26 cellular contexts compared by ENCODE assay signal in the genomic region with DNA sequence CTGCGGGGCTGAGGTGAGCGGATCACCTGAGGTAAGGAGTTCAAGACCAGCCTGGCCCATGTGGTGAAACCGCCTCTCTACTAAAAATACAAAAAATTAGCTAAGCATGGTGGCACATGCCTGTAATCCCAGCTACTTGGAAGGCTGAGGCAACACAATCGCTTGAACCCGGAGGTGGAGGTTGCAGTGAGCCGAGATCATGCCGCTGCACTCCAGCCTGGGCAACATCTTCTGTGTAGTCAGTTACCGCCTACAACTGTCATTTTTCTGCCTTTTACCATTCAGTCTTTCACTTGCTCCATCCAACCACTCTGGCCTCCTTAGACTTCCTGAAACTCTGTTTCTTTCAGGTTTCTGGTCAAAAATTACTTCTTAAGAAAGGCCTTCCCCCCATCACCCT. TPM values are rescaled to one million over a fixed set of nuclear protein-coding genes. Genes with fewer than 3 reads are reported as not detected.
A peak's percentile ranks its signal among the peaks of the same experiment; 100 is the strongest.
DNase-seq lines count a peak whose midpoint lies in the region; TF ChIP-seq lines count a peak whose summit lies in the region.
"Had no signal": no experiment of that assay in that cellular context is flagged by ENCODE, and none has a peak within 500 bp of the region (broad histone marks: within the 10 kb centered on the region; RNA-seq: fewer than 3 reads in every experiment).

No MANE protein-coding gene starts in this region.

- H3K4me2 ChIP-seq in SK-N-SH, result no peak overlapping the region

- POLR2A ChIA-PET in activated CD4-positive, alpha-beta T cell treated with anti-CD3 and anti-CD28 coated beads, Interleukin-2, amount 10 ng/mL, durations not matched to agents 7 days and 5 days (lab: Charles Lee), result no interaction called here
- POLR2A ChIA-PET in HEK293 (lab: Yijun Ruan, JAX) (no interaction called here), SK-N-SH (lab: Yijun Ruan, JAX) (no interaction called here)

- H3F3A ChIP-seq in SK-N-SH (replicated peaks; ENCODE audit: insufficient read depth), result peaks cover 5% of the 10 kb centered on the region

- H3K4me1 Mint-ChIP-seq in activated CD4-positive, alpha-beta T cell treated with anti-CD3 and anti-CD28 coated beads, Interleukin-2, amount 10 ng/mL, durations not matched to agents 24 days and 14 days, result peaks cover 30% of the 10 kb centered on the region
- H3K4me1 Mint-ChIP-seq in activated CD4-positive, alpha-beta T cell treated with anti-CD3 and anti-CD28 coated beads, Interleukin-2, amount 10 ng/mL, durations not matched to agents 7 days and 5 days, result peaks cover 35% of the 10 kb centered on the region
- H3K4me1 Mint-ChIP-seq in activated T-helper 1 cell treated with anti-CD3 and anti-CD28 coated beads, Interleukin-12 subunit alpha, Interleukin-12 subunit beta, Interleukin-2, Interleukin-4 antibody, amounts not matched to agents 30 ng/mL and 10 ng/mL and 1 ng/mL, durations not matched to agents 14 hours and 24 hours and 36 hours (ENCODE audit: low read depth), result peaks cover 23% of the 10 kb centered on the region
- H3K4me1 Mint-ChIP-seq in neural crest cell, result peaks cover 17% of the 10 kb centered on the region

- peaks cover 55% of the 10 kb centered on the region for H3K79me2 ChIP-seq in SK-N-SH (ENCODE audit: insufficient read depth)

- peak overlapping the region; percentile 91 for H3K4me3 Mint-ChIP-seq in activated CD4-positive, alpha-beta T cell treated with anti-CD3 and anti-CD28 coated beads, Interleukin-2, amount 10 ng/mL, durations not matched to agents 24 days and 14 days
- H3K4me3 Mint-ChIP-seq in activated CD4-positive, alpha-beta T cell treated with anti-CD3 and anti-CD28 coated beads, Interleukin-2, amount 10 ng/mL, durations not matched to agents 7 days and 5 days, result no peak overlapping the region
- peak overlapping the region; percentile 87 for H3K4me3 Mint-ChIP-seq in activated T-helper 1 cell treated with anti-CD3 and anti-CD28 coated beads, Interleukin-12 subunit alpha, Interleukin-12 subunit beta, Interleukin-2, Interleukin-4 antibody, amounts not matched to agents 30 ng/mL and 10 ng/mL and 1 ng/mL, durations not matched to agents 14 hours and 24 hours and 36 hours
- peak overlapping the region; percentile 97 for H3K4me3 Mint-ChIP-seq in neural crest cell

- H3K27me3 Mint-ChIP-seq in activated CD4-positive, alpha-beta T cell treated with anti-CD3 and anti-CD28 coated beads, Interleukin-2, amount 10 ng/mL, durations not matched to agents 24 days and 14 days, result no peaks in the 10 kb centered on the region
- H3K27me3 Mint-ChIP-seq in activated CD4-positive, alpha-beta T cell treated with anti-CD3 and anti-CD28 coated beads, Interleukin-2, amount 10 ng/mL, durations not matched to agents 7 days and 5 days, result no peaks in the 10 kb centered on the region
- H3K27me3 Mint-ChIP-seq in activated T-helper 1 cell treated with anti-CD3 and anti-CD28 coated beads, Interleukin-12 subunit alpha, Interleukin-12 subunit beta, Interleukin-2, Interleukin-4 antibody, amounts not matched to agents 30 ng/mL and 10 ng/mL and 1 ng/mL, durations not matched to agents 14 hours and 24 hours and 36 hours (ENCODE audit: insufficient read depth), result no peaks in the 10 kb centered on the region
- no peaks in the 10 kb centered on the region for H3K27me3 Mint-ChIP-seq in neural crest cell (ENCODE audit: low read depth)

- 100% methylated on average over 5 of the region's 8 CpGs for WGBS in SK-N-SH (ENCODE audit: low lambda C conversion rate)

- H3K27ac ChIP-seq in HEK293 (ENCODE audit: extremely low read depth, low read depth, low read length) (no peak overlapping the region), SK-N-SH (ENCODE audit: low read depth in 2 of 2, low read length in 1 of 2) (no peak overlapping the region)
- H3K27ac ChIP-seq: dorsolateral prefrontal cortex, neural progenitor cell, right lobe of liver, VCaP had no signal

- no peaks in the 10 kb centered on the region for H3K9me2 ChIP-seq in SK-N-SH

- TF ChIP-seq CTCF in HEK293 (tag by site-specific recombination; IDR thresholded peaks at IDR 0.05), result no peak
- TF ChIP-seq CTCF in neural crest cell (conservative IDR thresholded peaks at IDR 0.05), result no peak
- no peak for TF ChIP-seq CTCF in SK-N-SH (IDR thresholded peaks at IDR 0.05)

- no peak for TF ChIP-seq RAD21 in SK-N-SH (IDR thresholded peaks at IDR 0.05; ENCODE audit: low read length)

- H3K9me3 ChIP-seq in HEK293 (ENCODE audit: control insufficient read depth, insufficient read depth, low read depth, low read length) (no peaks in the 10 kb centered on the region), SK-N-SH (no peaks in the 10 kb centered on the region)
- H3K9me3 ChIP-seq: Caco-2, right lobe of liver had no signal

- H3K36me3 Mint-ChIP-seq in activated CD4-positive, alpha-beta T cell treated with anti-CD3 and anti-CD28 coated beads, Interleukin-2, amount 10 ng/mL, durations not matched to agents 24 days and 14 days (ENCODE audit: low read depth), result peaks cover 9% of the 10 kb centered on the region
- H3K36me3 Mint-ChIP-seq in activated CD4-positive, alpha-beta T cell treated with anti-CD3 and anti-CD28 coated beads, Interleukin-2, amount 10 ng/mL, durations not matched to agents 7 days and 5 days (ENCODE audit: low read depth), result peaks cover 10% of the 10 kb centered on the region
- H3K36me3 Mint-ChIP-seq in activated T-helper 1 cell treated with anti-CD3 and anti-CD28 coated beads, Interleukin-12 subunit alpha, Interleukin-12 subunit beta, Interleukin-2, Interleukin-4 antibody, amounts not matched to agents 30 ng/mL and 10 ng/mL and 1 ng/mL, durations not matched to agents 14 hours and 24 hours and 36 hours (ENCODE audit: low read depth), result peaks cover 10% of the 10 kb centered on the region
- no peaks in the 10 kb centered on the region for H3K36me3 Mint-ChIP-seq in neural crest cell (ENCODE audit: low read depth)

- H3K27ac Mint-ChIP-seq in activated CD4-positive, alpha-beta T cell treated with anti-CD3 and anti-CD28 coated beads, Interleukin-2, amount 10 ng/mL, durations not matched to agents 24 days and 14 days, result peak overlapping the region; percentile 8
- H3K27ac Mint-ChIP-seq in activated CD4-positive, alpha-beta T cell treated with anti-CD3 and anti-CD28 coated beads, Interleukin-2, amount 10 ng/mL, durations not matched to agents 7 days and 5 days, result no peak overlapping the region
- no peak overlapping the region for H3K27ac Mint-ChIP-seq in activated T-helper 1 cell treated with anti-CD3 and anti-CD28 coated beads, Interleukin-12 subunit alpha, Interleukin-12 subunit beta, Interleukin-2, Interleukin-4 antibody, amounts not matched to agents 30 ng/mL and 10 ng/mL and 1 ng/mL, durations not matched to agents 14 hours and 24 hours and 36 hours
- no peak overlapping the region for H3K27ac Mint-ChIP-seq in neural crest cell (ENCODE audit: unreplicated experiment)
- H3K27ac Mint-ChIP-seq: neural progenitor cell had no signal

- no peak overlapping the region for H3K4me3 ChIP-seq in HEK293 (ENCODE audit: low read depth, low read length)
- H3K4me3 ChIP-seq in H7 (ENCODE audit: insufficient read depth, low read depth, low read length), result no peak overlapping the region
- H3K4me3 ChIP-seq in SK-N-SH (ENCODE audit: low read depth in 2 of 2, low read length in 1 of 2), result no peak overlapping the region
- H3K4me3 ChIP-seq: dorsolateral prefrontal cortex, neural progenitor cell, right lobe of liver had no signal

- no peak for DNase-seq in activated CD4-positive, alpha-beta T cell treated with anti-CD3 and anti-CD28 coated beads, Interleukin-2, amount 10 ng/mL, durations not matched to agents 24 days and 14 days
- DNase-seq in activated CD4-positive, alpha-beta T cell treated with anti-CD3 and anti-CD28 coated beads, Interleukin-2, amount 10 ng/mL, durations not matched to agents 7 days and 5 days, result no peak
- DNase-seq in activated T-helper 1 cell treated with anti-CD3 and anti-CD28 coated beads, Interleukin-12 subunit alpha, Interleukin-12 subunit beta, Interleukin-2, Interleukin-4 antibody, amounts not matched to agents 30 ng/mL and 10 ng/mL and 1 ng/mL, durations not matched to agents 14 hours and 24 hours and 36 hours (ENCODE audit: low spot score), result no peak
- DNase-seq in neural crest cell (ENCODE audit: low read depth, low spot score) (no peak), H7 (no peak), head of caudate nucleus (no peak), SK-N-SH (no peak)
- DNase-seq: activated CD8-positive, alpha-beta memory T cell treated with anti-CD3 and anti-CD28 coated beads, Interleukin-2, amount 50 U/mL, for 48 hours; activated naive CD4-positive, alpha-beta T cell treated with Interleukin-2 at 50 U/mL for 16 hours; anterior cingulate cortex; Caco-2; DMS79 treated with DMSO at 0.1 percent for 48 hours; dorsolateral prefrontal cortex; GOT3; NCI-H187; NCI-H526; right lobe of liver; trophoblast cell had no signal

- CTCF ChIA-PET in activated CD4-positive, alpha-beta T cell treated with anti-CD3 and anti-CD28 coated beads, Interleukin-2, amount 10 ng/mL, durations not matched to agents 7 days and 5 days (lab: Charles Lee), result interaction anchor here (0.8 to 1.1 kb wide), 2 partner anchors 12 to 22 kb away, joined by 3 read pairs; a partner anchor contains a TSS
- CTCF ChIA-PET in HEK293 (lab: Yijun Ruan, JAX) (no interaction called here), SK-N-SH (lab: Yijun Ruan, JAX) (interaction anchor here (1.0 to 1.1 kb wide), 2 partner anchors 15 to 221 kb away, joined by 3 to 4 read pairs; no protein-coding TSS in a partner anchor)

- H3K9ac ChIP-seq in SK-N-SH, result no peak overlapping the region
- H3K9ac ChIP-seq: neural progenitor cell had no signal

- no peaks in the 10 kb centered on the region for H3K9me3 Mint-ChIP-seq in activated CD4-positive, alpha-beta T cell treated with anti-CD3 and anti-CD28 coated beads, Interleukin-2, amount 10 ng/mL, durations not matched to agents 24 days and 14 days
- no peaks in the 10 kb centered on the region for H3K9me3 Mint-ChIP-seq in activated CD4-positive, alpha-beta T cell treated with anti-CD3 and anti-CD28 coated beads, Interleukin-2, amount 10 ng/mL, durations not matched to agents 7 days and 5 days
- no peaks in the 10 kb centered on the region for H3K9me3 Mint-ChIP-seq in activated T-helper 1 cell treated with anti-CD3 and anti-CD28 coated beads, Interleukin-12 subunit alpha, Interleukin-12 subunit beta, Interleukin-2, Interleukin-4 antibody, amounts not matched to agents 30 ng/mL and 10 ng/mL and 1 ng/mL, durations not matched to agents 14 hours and 24 hours and 36 hours
- no peaks in the 10 kb centered on the region for H3K9me3 Mint-ChIP-seq in neural crest cell
- H3K9me3 Mint-ChIP-seq: neural progenitor cell had no signal

- peaks cover 0 to 18% of the 10 kb centered on the region in 2 experiments; a peak in 2 of 3 replicates for H3K36me3 ChIP-seq in HEK293 (ENCODE audit: control insufficient read depth in 2 of 2, insufficient read depth in 1 of 2, low read length in 2 of 2)
- H3K36me3 ChIP-seq in H7 (replicated peaks; ENCODE audit: control insufficient read depth, insufficient read depth, low read length), result no peaks in the 10 kb centered on the region
- H3K36me3 ChIP-seq in SK-N-SH (replicated peaks in 1 of 2; ENCODE audit: control insufficient read depth in 1 of 2, insufficient read depth in 2 of 2, low read length in 1 of 2), result peaks cover 0 to 19% of the 10 kb centered on the region in 2 experiments
- H3K36me3 ChIP-seq: neural progenitor cell, right lobe of liver had no signal

- no peak for TF ChIP-seq EP300 in SK-N-SH (IDR thresholded peaks at IDR 0.05; ENCODE audit: borderline replicate concordance in 1 of 2, low read depth in 1 of 2, low read length in 1 of 2)

- H3K4me1 ChIP-seq in HEK293 (ENCODE audit: control insufficient read depth, insufficient read depth, low read length) (peaks cover 4% of the 10 kb centered on the region; the same call in 1 of the 2 replicates), SK-N-SH (ENCODE audit: control insufficient read depth in 1 of 2, insufficient read depth in 2 of 2, low read depth in 1 of 2, low read length in 1 of 2) (peaks cover 6% of the 10 kb centered on the region in 2 experiments; a peak in 2 of 4 replicates)
- H3K4me1 ChIP-seq: Caco-2 had no signal

- H2AFZ ChIP-seq in SK-N-SH (ENCODE audit: low read depth), result no peak overlapping the region
- H2AFZ ChIP-seq: neural progenitor cell had no signal

- H3K27me3 ChIP-seq in H7 (ENCODE audit: control insufficient read depth, insufficient read depth, low read length) (no peaks in the 10 kb centered on the region), SK-N-SH (ENCODE audit: insufficient read depth) (no peaks in the 10 kb centered on the region)
- H3K27me3 ChIP-seq: dorsolateral prefrontal cortex, neural progenitor cell, right lobe of liver had no signal

- no peaks in the 10 kb centered on the region for H4K20me1 ChIP-seq in SK-N-SH (ENCODE audit: insufficient read depth)

- intact Hi-C loops in activated CD4-positive, alpha-beta T cell treated with anti-CD3 and anti-CD28 coated beads, Interleukin-2, amount 10 ng/mL, durations not matched to agents 24 days and 14 days (cut with micrococcal nuclease), result loop anchor here (5.0 kb wide), 2 partner anchors 221 to 706 kb away; a partner anchor contains a TSS
- intact Hi-C loops in activated T-helper 1 cell treated with anti-CD3 and anti-CD28 coated beads, Interleukin-12 subunit alpha, Interleukin-12 subunit beta, Interleukin-2, Interleukin-4 antibody, amounts not matched to agents 30 ng/mL and 10 ng/mL and 1 ng/mL, durations not matched to agents 14 hours and 24 hours and 36 hours (cut with micrococcal nuclease), result loop anchor here (5.0 to 10.0 kb wide), 2 partner anchors 621 to 1396 kb away; a partner anchor contains a TSS
- intact Hi-C loops in head of caudate nucleus (cut with DNase I), result loop anchor here (5.0 to 10.0 kb wide), 2 partner anchors 56 to 124 kb away; a partner anchor contains a TSS

RNA-seq across cellular contexts. Expression of a gene that starts 2.2 kb away (rescaled TPM):
- 35.1 and 40.7 TPM in 2 replicates for total RNA-seq in activated CD4-positive, alpha-beta T cell treated with anti-CD3 and anti-CD28 coated beads, Interleukin-2, amount 10 ng/mL, durations not matched to agents 24 days and 14 days
- 10 to 100 TPM; 40.7 TPM for total RNA-seq in activated CD4-positive, alpha-beta T cell treated with anti-CD3 and anti-CD28 coated beads, Interleukin-2, amount 10 ng/mL, durations not matched to agents 7 days and 5 days
- 38.4 and 39.7 TPM in 2 replicates for total RNA-seq in activated T-helper 1 cell treated with anti-CD3 and anti-CD28 coated beads, Interleukin-12 subunit alpha, Interleukin-12 subunit beta, Interleukin-2, Interleukin-4 antibody, amounts not matched to agents 30 ng/mL and 10 ng/mL and 1 ng/mL, durations not matched to agents 14 hours and 24 hours and 36 hours
- total RNA-seq in neural crest cell, result 15.0 and 20.7 TPM in 2 replicates
- 43.1 and 55.5 TPM in 2 replicates for total RNA-seq in H7 (2014; rRNA removed; shearing (Covaris generic))
- 16.0 and 17.5 TPM in 2 replicates for polyA plus RNA-seq in SK-N-SH (2012; rRNA removed)
- 21.2 and 27.7 TPM in 2 replicates for polyA plus RNA-seq in SK-N-SH (2012; cell fraction: cytosol; rRNA removed)
- 4.6 and 8.0 TPM in 2 replicates for polyA plus RNA-seq in SK-N-SH (2012; cell fraction: nucleus; rRNA removed)

RNA-seq across cellular contexts. Expression of a gene that starts 10.4 kb away (rescaled TPM):
- total RNA-seq in activated CD4-positive, alpha-beta T cell treated with anti-CD3 and anti-CD28 coated beads, Interleukin-2, amount 10 ng/mL, durations not matched to agents 24 days and 14 days, result not detected in 2 replicates
- total RNA-seq in activated CD4-positive, alpha-beta T cell treated with anti-CD3 and anti-CD28 coated beads, Interleukin-2, amount 10 ng/mL, durations not matched to agents 7 days and 5 days, result not detected
- not detected in 2 replicates for total RNA-seq in activated T-helper 1 cell treated with anti-CD3 and anti-CD28 coated beads, Interleukin-12 subunit alpha, Interleukin-12 subunit beta, Interleukin-2, Interleukin-4 antibody, amounts not matched to agents 30 ng/mL and 10 ng/mL and 1 ng/mL, durations not matched to agents 14 hours and 24 hours and 36 hours
- not detected in 2 replicates for total RNA-seq in neural crest cell
- not detected in 2 replicates for total RNA-seq in H7 (2014; rRNA removed; shearing (Covaris generic))
- not detected in 2 replicates for polyA plus RNA-seq in SK-N-SH (2012; rRNA removed)
- polyA plus RNA-seq in SK-N-SH (2012; cell fraction: cytosol; rRNA removed), result not detected in 2 replicates
- not detected in 2 replicates for polyA plus RNA-seq in SK-N-SH (2012; cell fraction: nucleus; rRNA removed)
- total RNA-seq: Caco-2, cardiac septum, liver, mononuclear cell, posterior vena cava, right lobe of liver had no signal
- polyA plus RNA-seq: fibroblast of lung, liver had no signal

RNA-seq across cellular contexts. Expression of a gene that starts 11.4 kb away (rescaled TPM):
- 10.9 and 11.0 TPM in 2 replicates for total RNA-seq in activated CD4-positive, alpha-beta T cell treated with anti-CD3 and anti-CD28 coated beads, Interleukin-2, amount 10 ng/mL, durations not matched to agents 24 days and 14 days
- total RNA-seq in activated CD4-positive, alpha-beta T cell treated with anti-CD3 and anti-CD28 coated beads, Interleukin-2, amount 10 ng/mL, durations not matched to agents 7 days and 5 days, result 10 to 100 TPM; 17.2 to 17.5 TPM
- total RNA-seq in activated T-helper 1 cell treated with anti-CD3 and anti-CD28 coated beads, Interleukin-12 subunit alpha, Interleukin-12 subunit beta, Interleukin-2, Interleukin-4 antibody, amounts not matched to agents 30 ng/mL and 10 ng/mL and 1 ng/mL, durations not matched to agents 14 hours and 24 hours and 36 hours, result 12.9 and 13.4 TPM in 2 replicates
- 21.0 and 24.1 TPM in 2 replicates for total RNA-seq in neural crest cell
- total RNA-seq in H7 (2014; rRNA removed; shearing (Covaris generic)), result 11.2 and 12.3 TPM in 2 replicates
- 8.8 and 9.6 TPM in 2 replicates for polyA plus RNA-seq in SK-N-SH (2012; rRNA removed)
- polyA plus RNA-seq in SK-N-SH (2012; cell fraction: cytosol; rRNA removed), result 16.9 and 21.5 TPM in 2 replicates
- polyA plus RNA-seq in SK-N-SH (2012; cell fraction: nucleus; rRNA removed), result 3.9 and 6.7 TPM in 2 replicates
